Comparison of ENCODE assay signal across 9 cellular contexts in genomic region chrX:72713130-72713529, GRCh38. TPM values are rescaled to one million over a fixed set of nuclear protein-coding genes. Genes with fewer than 3 reads are reported as not detected.
A peak's percentile ranks its signal among the peaks of the same experiment; 100 is the strongest.
DNase-seq lines count a peak whose midpoint lies in the region; ATAC-seq lines count a peak whose summit lies in the region.
"Had no signal": no experiment of that assay in that cellular context is flagged by ENCODE, and none has a peak within 500 bp of the region (broad histone marks: within the 10 kb centered on the region; RNA-seq: fewer than 3 reads in every experiment).

No MANE protein-coding gene starts in this region.

- H3K27me3 ChIP-seq in iPS-15b (ENCODE audit: control insufficient read depth, insufficient read depth, low read length): no peaks in the 10 kb centered on the region
- peaks cover 0 to 2% (median 0%) of the 10 kb centered on the region in 5 donors for H3K27me3 ChIP-seq in subcutaneous abdominal adipose tissue (ENCODE audit: control insufficient read depth in 5 of 5, insufficient read depth in 4 of 5, low read length in 5 of 5)

- H3K4me3 ChIP-seq in iPS-15b (ENCODE audit: low read depth, low read length): peak overlapping the region; percentile 55
- peak overlapping the region in 2 of 5 donors; percentile 53 to 59 for H3K4me3 ChIP-seq in subcutaneous abdominal adipose tissue (ENCODE audit: low read depth in 1 of 5, low read length in 5 of 5)

- H3K27me3 Mint-ChIP-seq in activated CD4-positive, alpha-beta T cell treated with anti-CD3 and anti-CD28 coated beads, Interleukin-2, amount 10 ng/mL, durations not matched to agents 7 days and 5 days: no peaks in the 10 kb centered on the region
- no peaks in the 10 kb centered on the region for H3K27me3 Mint-ChIP-seq in activated T-helper 17 cell treated with anti-CD3 and anti-CD28 coated beads, Interleukin-2, amount 50 U/mL, for 72 hours

- POLR2A ChIA-PET in activated CD4-positive, alpha-beta T cell treated with anti-CD3 and anti-CD28 coated beads, Interleukin-2, amount 10 ng/mL, durations not matched to agents 7 days and 5 days (lab: Charles Lee): no interaction called here

- H3K9ac ChIP-seq in iPS-15b (ENCODE audit: low read depth, low read length): no peak overlapping the region
- H3K9ac ChIP-seq in subcutaneous abdominal adipose tissue (ENCODE audit: low read length in 5 of 5): peak overlapping the region in 1 of 5 donors; percentile 59

- no peak for DNase-seq in activated CD4-positive, alpha-beta T cell treated with anti-CD3 and anti-CD28 coated beads, Interleukin-2, amount 10 ng/mL, durations not matched to agents 7 days and 5 days
- no peak for DNase-seq in activated CD4-positive, alpha-beta T cell treated with anti-CD3 and anti-CD28 coated beads, Interleukin-2, amount 50 U/mL, for 48 hours
- no peak for DNase-seq in putamen (ENCODE audit: low spot score)
- no peak for DNase-seq in activated CD4-positive, alpha-beta T cell treated with anti-CD3 and anti-CD28 coated beads, Interleukin-2, amount 50 U/mL, for 1 hour
- DNase-seq in stimulated activated CD4-positive, alpha-beta T cell treated with anti-CD3 and anti-CD28 coated beads, Interleukin-4, amount 100 ng/mL, for 1 hour: no peak
- DNase-seq: NCI-H187 had no signal

- no peaks in the 10 kb centered on the region for H3K36me3 Mint-ChIP-seq in activated CD4-positive, alpha-beta T cell treated with anti-CD3 and anti-CD28 coated beads, Interleukin-2, amount 10 ng/mL, durations not matched to agents 7 days and 5 days (ENCODE audit: low read depth)
- H3K36me3 Mint-ChIP-seq in activated T-helper 17 cell treated with anti-CD3 and anti-CD28 coated beads, Interleukin-2, amount 50 U/mL, for 72 hours (ENCODE audit: low read depth): no peaks in the 10 kb centered on the region

- H3K27ac ChIP-seq in subcutaneous abdominal adipose tissue (ENCODE audit: low read depth, low read length): peak overlapping the region; percentile 32

- H3K9me3 ChIP-seq in iPS-15b (ENCODE audit: control insufficient read depth, insufficient read depth, low read length) (no peaks in the 10 kb centered on the region), subcutaneous abdominal adipose tissue (ENCODE audit: control insufficient read depth in 5 of 5, low read length in 5 of 5) (no peaks in the 10 kb centered on the region)

- H3K9me3 Mint-ChIP-seq in activated CD4-positive, alpha-beta T cell treated with anti-CD3 and anti-CD28 coated beads, Interleukin-2, amount 10 ng/mL, durations not matched to agents 7 days and 5 days: no peaks in the 10 kb centered on the region
- no peaks in the 10 kb centered on the region for H3K9me3 Mint-ChIP-seq in activated T-helper 17 cell treated with anti-CD3 and anti-CD28 coated beads, Interleukin-2, amount 50 U/mL, for 72 hours

- peak overlapping the region; percentile 13 for H3K27ac Mint-ChIP-seq in activated CD4-positive, alpha-beta T cell treated with anti-CD3 and anti-CD28 coated beads, Interleukin-2, amount 10 ng/mL, durations not matched to agents 7 days and 5 days
- peak overlapping the region; percentile 51 for H3K27ac Mint-ChIP-seq in activated T-helper 17 cell treated with anti-CD3 and anti-CD28 coated beads, Interleukin-2, amount 50 U/mL, for 72 hours

- ATAC-seq in activated T-helper 17 cell treated with anti-CD3 and anti-CD28 coated beads, Interleukin-2, amount 50 U/mL, for 72 hours (replicated peaks): peak; percentile 74

- peak overlapping the region; percentile 66 for H3K4me3 Mint-ChIP-seq in activated CD4-positive, alpha-beta T cell treated with anti-CD3 and anti-CD28 coated beads, Interleukin-2, amount 10 ng/mL, durations not matched to agents 7 days and 5 days
- H3K4me3 Mint-ChIP-seq in activated T-helper 17 cell treated with anti-CD3 and anti-CD28 coated beads, Interleukin-2, amount 50 U/mL, for 72 hours: peak overlapping the region; percentile 70

- CTCF ChIA-PET in activated CD4-positive, alpha-beta T cell treated with anti-CD3 and anti-CD28 coated beads, Interleukin-2, amount 10 ng/mL, durations not matched to agents 7 days and 5 days (lab: Charles Lee): no interaction called here

- H3K4me1 Mint-ChIP-seq in activated CD4-positive, alpha-beta T cell treated with anti-CD3 and anti-CD28 coated beads, Interleukin-2, amount 10 ng/mL, durations not matched to agents 7 days and 5 days: peaks cover 17% of the 10 kb centered on the region
- H3K4me1 Mint-ChIP-seq in activated T-helper 17 cell treated with anti-CD3 and anti-CD28 coated beads, Interleukin-2, amount 50 U/mL, for 72 hours: peaks cover 5% of the 10 kb centered on the region

- H3K4me1 ChIP-seq in iPS-15b (ENCODE audit: control insufficient read depth, insufficient read depth, low read length) (peaks cover 2% of the 10 kb centered on the region), subcutaneous abdominal adipose tissue (ENCODE audit: control insufficient read depth in 5 of 5, insufficient read depth in 5 of 5, low read length in 5 of 5) (peaks cover 0 to 12% (median 5%) of the 10 kb centered on the region in 5 donors)

- H3K36me3 ChIP-seq in iPS-15b (ENCODE audit: control insufficient read depth, insufficient read depth, low read length) (no peaks in the 10 kb centered on the region), subcutaneous abdominal adipose tissue (ENCODE audit: control insufficient read depth in 5 of 5, insufficient read depth in 5 of 5, low read length in 5 of 5) (no peaks in the 10 kb centered on the region)

RNA-seq across cellular contexts. Expression of gene PHKA1, which starts 1.0 kb away (rescaled TPM):
- under 1 TPM; 0.60 to 0.87 TPM for total RNA-seq in activated CD4-positive, alpha-beta T cell treated with anti-CD3 and anti-CD28 coated beads, Interleukin-2, amount 10 ng/mL, durations not matched to agents 7 days and 5 days
- total RNA-seq in activated T-helper 17 cell treated with anti-CD3 and anti-CD28 coated beads, Interleukin-2, amount 50 U/mL, for 72 hours: 1 to 10 TPM; 4.2 to 9.9 TPM
